Comparison of ENCODE assay signal across 23 cellular contexts in the genomic region with DNA sequence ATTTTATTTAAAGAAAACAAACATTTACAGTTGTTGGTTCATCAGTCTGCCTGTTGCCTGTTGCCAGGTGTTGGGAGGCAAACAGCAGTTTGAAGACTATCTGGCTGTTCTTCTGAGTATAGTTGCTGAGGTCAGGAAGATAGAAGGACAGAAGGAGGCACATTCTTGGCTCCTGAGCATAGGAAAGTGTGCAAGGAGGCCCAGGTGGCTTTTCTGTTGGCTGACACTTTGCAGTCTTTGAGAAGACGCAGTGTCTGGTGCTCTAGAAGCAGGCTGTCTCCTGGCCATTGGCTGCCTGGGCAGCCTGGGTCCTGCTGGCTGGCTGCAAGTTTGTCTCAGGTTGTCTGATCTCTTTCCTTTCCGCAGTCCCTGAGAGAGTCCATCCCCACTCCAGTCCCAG.
"Had no signal": no experiment of that assay in that cellular context is flagged by ENCODE, and none has a peak within 500 bp of the region (broad histone marks: within the 10 kb centered on the region; RNA-seq: fewer than 3 reads in every experiment).

No MANE protein-coding gene starts in this region.

- H3K4me3 ChIP-seq: left ventricle myocardium inferior, lung, ovary, psoas muscle, skin epidermis, stomach, tibial nerve, upper lobe of left lung had no signal

- H3K36me3 Mint-ChIP-seq: mesothelial cell of epicardium; naive B cell; natural killer cell; stimulated activated naive B cell treated with anti-CD40 and anti-IgM and Interleukin-4, amounts not matched to agents 10 μg/mL and 1 μg/mL and 100 μg/mL, for 72 hours had no signal

- H3K27ac ChIP-seq: left ventricle myocardium inferior, psoas muscle, stomach, upper lobe of left lung had no signal

- ATAC-seq: natural killer cell; psoas muscle; sciatic nerve; stimulated activated naive B cell treated with anti-CD40 and anti-IgM and Interleukin-4, amounts not matched to agents 10 μg/mL and 1 μg/mL and 100 μg/mL, for 72 hours; stimulated activated naive CD8-positive, alpha-beta T cell treated with anti-CD3 and anti-CD28 coated beads, Interleukin-15, Interleukin-2, amounts not matched to agents 100 U/mL and 50 U/mL, for 24 hours had no signal

- H3K4me1 ChIP-seq: psoas muscle had no signal

- H3K36me3 ChIP-seq: left ventricle myocardium inferior, ovary, stomach, tibial nerve, upper lobe of left lung had no signal

- H3K9me3 Mint-ChIP-seq: mesothelial cell of epicardium; naive B cell; natural killer cell; stimulated activated naive B cell treated with anti-CD40 and anti-IgM and Interleukin-4, amounts not matched to agents 10 μg/mL and 1 μg/mL and 100 μg/mL, for 72 hours had no signal

- H3K27me3 ChIP-seq: ovary, stomach, tibial nerve, upper lobe of left lung had no signal

- H3K4me3 Mint-ChIP-seq: mesothelial cell of epicardium; naive B cell; natural killer cell; stimulated activated naive B cell treated with anti-CD40 and anti-IgM and Interleukin-4, amounts not matched to agents 10 μg/mL and 1 μg/mL and 100 μg/mL, for 72 hours had no signal

- H3K27ac Mint-ChIP-seq: mesothelial cell of epicardium; natural killer cell; stimulated activated naive B cell treated with anti-CD40 and anti-IgM and Interleukin-4, amounts not matched to agents 10 μg/mL and 1 μg/mL and 100 μg/mL, for 72 hours had no signal

- FAIRE-seq: urothelium cell line had no signal

- DNase-seq: hippocampal formation; islet precursor cell; left ventricle myocardium inferior; mesendoderm; naive B cell; natural killer cell; ovary; posterior cingulate gyrus; psoas muscle; stimulated activated CD4-positive, alpha-beta T cell treated with anti-CD3 and anti-CD28 coated beads, Interleukin-12 subunit alpha, Interleukin-12 subunit beta, amount 100 ng/mL, for 4 hours; stimulated activated CD4-positive, alpha-beta T cell treated with anti-CD3 and anti-CD28 coated beads, Interleukin-15, amount 100 ng/mL, for 24 hours; stimulated activated CD4-positive, alpha-beta T cell treated with anti-CD3 and anti-CD28 coated beads, Interleukin-2, amount 100 ng/mL, for 24 hours; stimulated activated CD4-positive, alpha-beta T cell treated with anti-CD3 and anti-CD28 coated beads, Interleukin-4, amount 100 ng/mL, for 1 hour; stimulated activated naive B cell treated with anti-CD40 and anti-IgM and Interleukin-4, amounts not matched to agents 10 μg/mL and 1 μg/mL and 100 μg/mL, for 72 hours; stimulated activated naive CD8-positive, alpha-beta T cell treated with anti-CD3 and anti-CD28 coated beads, Interleukin-15, Interleukin-2, amounts not matched to agents 100 U/mL and 50 U/mL, for 24 hours; stomach; upper lobe of left lung had no signal

- H3K9me3 ChIP-seq: left ventricle myocardium inferior, ovary, psoas muscle, stomach, tibial nerve, upper lobe of left lung had no signal
